ENCODE assay signal across 1 cellular context in the genomic region with DNA sequence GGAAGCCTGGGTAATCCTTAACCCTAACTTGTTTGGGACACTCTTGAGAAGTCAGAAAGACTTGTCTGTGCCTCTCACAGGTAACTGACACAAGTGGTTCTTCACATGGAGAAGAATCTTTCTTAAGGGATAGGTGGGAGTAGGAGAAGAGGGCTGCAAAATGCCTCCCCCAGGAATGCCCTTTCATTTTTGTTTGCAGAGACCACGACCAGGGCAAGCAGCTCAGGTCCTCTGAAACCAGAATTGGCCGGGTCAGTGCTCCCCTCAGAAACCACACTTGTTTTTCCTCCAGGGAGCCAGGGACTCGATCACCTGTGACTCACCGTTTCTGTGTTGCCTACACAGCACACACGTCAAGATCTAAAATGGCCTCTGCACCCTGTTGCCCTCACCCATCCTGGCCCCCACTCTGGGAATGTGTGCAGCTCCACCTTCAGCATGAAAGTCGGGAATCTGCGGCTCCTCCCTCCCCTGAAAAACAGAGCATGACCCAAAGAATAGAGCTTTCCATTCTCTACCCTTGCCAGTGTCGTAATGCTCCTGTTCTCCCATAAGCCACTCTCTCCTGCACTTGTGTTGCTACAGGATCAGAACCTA.
TF ChIP-seq lines count a peak whose summit lies in the region.

No MANE protein-coding gene starts in this region.

TF ChIP-seq in HepG2, 621 proteins besides CTCF, POLR2A, EP300 and RAD21 (continued from another document and continues in another):
- TF ChIP-seq GPN1 (CRISPR knock-in tag; IDR thresholded peaks at IDR 0.05; ENCODE audit: borderline replicate concordance) (no peak), HNRNPLL (IDR thresholded peaks at IDR 0.05; ENCODE audit: low read depth, low read length, poor library complexity, severe bottlenecking) (no peak), ZNF770 (CRISPR knock-in tag; IDR thresholded peaks at IDR 0.05) (no peak), POLR2G (IDR thresholded peaks at IDR 0.05; ENCODE audit: low read depth, low read length) (no peak; the same call in 1 of the 2 replicates), BRD4 (CRISPR knock-in tag; IDR thresholded peaks at IDR 0.05) (0 out of 2 replicates have a peak, but pooled peaks have one; percentile 67), ATAD3A (CRISPR knock-in tag; IDR thresholded peaks at IDR 0.05) (no peak), CENPX (CRISPR knock-in tag; IDR thresholded peaks at IDR 0.05) (no peak), ZNF501 (CRISPR knock-in tag; IDR thresholded peaks at IDR 0.05) (0 out of 2 replicates have a peak, but pooled peaks have one; percentile 40), CBX5 (CRISPR knock-in tag; IDR thresholded peaks at IDR 0.05; ENCODE audit: borderline replicate concordance) (no peak), YY1 (IDR thresholded peaks at IDR 0.05; ENCODE audit: insufficient read depth, insufficient replicate concordance, low read depth, low read length) (peak; percentile 91), ISX (CRISPR knock-in tag; conservative IDR thresholded peaks at IDR 0.05) (0 out of 2 replicates have a peak, but pooled peaks have one; percentile 30), NCOA5 (CRISPR knock-in tag; IDR thresholded peaks at IDR 0.05) (no peak), AGO1 (IDR thresholded peaks at IDR 0.05; ENCODE audit: low read depth, low read length, poor library complexity, severe bottlenecking) (no peak), JUND (CRISPR knock-in tag; IDR thresholded peaks at IDR 0.05) (no peak), ZNF609 (CRISPR knock-in tag; IDR thresholded peaks at IDR 0.05; ENCODE audit: borderline replicate concordance) (peak; percentile 68; the same call in 1 of the 2 replicates), ZNF10 (CRISPR knock-in tag; IDR thresholded peaks at IDR 0.05; ENCODE audit: borderline replicate concordance, low read depth) (no peak), ZNF724P (CRISPR knock-in tag; IDR thresholded peaks at IDR 0.05; ENCODE audit: borderline replicate concordance) (no peak), SMC3 (IDR thresholded peaks at IDR 0.05; ENCODE audit: low read length) (peak; percentile 30), ZNF558 (CRISPR knock-in tag; IDR thresholded peaks at IDR 0.05; ENCODE audit: borderline replicate concordance) (no peak), CEBPB (IDR thresholded peaks at IDR 0.05; ENCODE audit: borderline replicate concordance, low read depth, low read length) (peak; percentile 31; the same call in 1 of the 2 replicates), ZNF20 (CRISPR knock-in tag; IDR thresholded peaks at IDR 0.05) (no peak), CBX1 (IDR thresholded peaks at IDR 0.05; ENCODE audit: low read depth) (peak; percentile 78), ZNF124 (CRISPR knock-in tag; IDR thresholded peaks at IDR 0.05) (peak; percentile 1; the same call in 1 of the 2 replicates), ZNF589 (CRISPR knock-in tag; conservative IDR thresholded peaks at IDR 0.05) (no peak), HDAC2 (CRISPR knock-in tag; IDR thresholded peaks at IDR 0.05) (peak; percentile 74; the same call in 1 of the 2 replicates), ELF4 (CRISPR knock-in tag; IDR thresholded peaks at IDR 0.05; ENCODE audit: borderline replicate concordance) (no peak), ZNF431 (CRISPR knock-in tag; IDR thresholded peaks at IDR 0.05; ENCODE audit: borderline replicate concordance, low read depth) (0 out of 2 replicates have a peak, but pooled peaks have one; percentile 62), ZSCAN29 (CRISPR knock-in tag; conservative IDR thresholded peaks at IDR 0.05) (no peak), CREM (IDR thresholded peaks at IDR 0.05) (peak; percentile 62; the same call in 1 of the 2 replicates), CREM (CRISPR knock-in tag; IDR thresholded peaks at IDR 0.05) (no peak), ZNF350 (CRISPR knock-in tag; IDR thresholded peaks at IDR 0.05; ENCODE audit: borderline replicate concordance, low read depth) (peak; percentile 65; the same call in 1 of the 2 replicates), ZNF121 (CRISPR knock-in tag; IDR thresholded peaks at IDR 0.05) (no peak), PBX2 (CRISPR knock-in tag; IDR thresholded peaks at IDR 0.05) (no peak)
- TF ChIP-seq, protein P1, sequence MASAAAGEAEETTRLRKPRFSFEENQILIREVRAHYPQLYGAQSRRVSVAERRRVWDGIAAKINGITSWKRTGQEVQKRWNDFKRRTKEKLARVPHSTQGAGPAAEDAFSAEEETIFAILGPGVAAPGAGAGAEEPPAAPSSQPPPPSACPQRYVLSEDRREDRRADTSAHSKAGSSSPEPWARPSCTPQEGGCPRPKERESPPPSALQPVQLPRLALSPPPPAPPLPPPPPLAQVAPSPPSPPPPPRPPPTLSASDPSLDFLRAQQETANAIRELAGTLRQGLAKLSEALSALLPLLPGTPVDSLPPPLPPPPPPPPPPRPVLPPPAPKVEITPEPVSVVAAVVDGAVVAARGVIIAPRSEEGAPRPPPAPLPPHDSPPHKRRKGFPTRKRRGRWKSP (CRISPR knock-in tag; IDR thresholded peaks at IDR 0.05) = 0 out of 2 replicates have a peak, but pooled peaks have one; percentile 63
- TF ChIP-seq, protein P2, sequence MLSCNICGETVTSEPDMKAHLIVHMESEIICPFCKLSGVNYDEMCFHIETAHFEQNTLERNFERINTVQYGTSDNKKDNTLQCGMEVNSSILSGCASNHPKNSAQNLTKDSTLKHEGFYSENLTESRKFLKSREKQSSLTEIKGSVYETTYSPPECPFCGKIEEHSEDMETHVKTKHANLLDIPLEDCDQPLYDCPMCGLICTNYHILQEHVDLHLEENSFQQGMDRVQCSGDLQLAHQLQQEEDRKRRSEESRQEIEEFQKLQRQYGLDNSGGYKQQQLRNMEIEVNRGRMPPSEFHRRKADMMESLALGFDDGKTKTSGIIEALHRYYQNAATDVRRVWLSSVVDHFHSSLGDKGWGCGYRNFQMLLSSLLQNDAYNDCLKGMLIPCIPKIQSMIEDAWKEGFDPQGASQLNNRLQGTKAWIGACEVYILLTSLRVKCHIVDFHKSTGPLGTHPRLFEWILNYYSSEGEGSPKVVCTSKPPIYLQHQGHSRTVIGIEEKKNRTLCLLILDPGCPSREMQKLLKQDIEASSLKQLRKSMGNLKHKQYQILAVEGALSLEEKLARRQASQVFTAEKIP (CRISPR knock-in tag; IDR thresholded peaks at IDR 0.05; ENCODE audit: borderline replicate concordance) = no peak
- TF ChIP-seq, protein P3, sequence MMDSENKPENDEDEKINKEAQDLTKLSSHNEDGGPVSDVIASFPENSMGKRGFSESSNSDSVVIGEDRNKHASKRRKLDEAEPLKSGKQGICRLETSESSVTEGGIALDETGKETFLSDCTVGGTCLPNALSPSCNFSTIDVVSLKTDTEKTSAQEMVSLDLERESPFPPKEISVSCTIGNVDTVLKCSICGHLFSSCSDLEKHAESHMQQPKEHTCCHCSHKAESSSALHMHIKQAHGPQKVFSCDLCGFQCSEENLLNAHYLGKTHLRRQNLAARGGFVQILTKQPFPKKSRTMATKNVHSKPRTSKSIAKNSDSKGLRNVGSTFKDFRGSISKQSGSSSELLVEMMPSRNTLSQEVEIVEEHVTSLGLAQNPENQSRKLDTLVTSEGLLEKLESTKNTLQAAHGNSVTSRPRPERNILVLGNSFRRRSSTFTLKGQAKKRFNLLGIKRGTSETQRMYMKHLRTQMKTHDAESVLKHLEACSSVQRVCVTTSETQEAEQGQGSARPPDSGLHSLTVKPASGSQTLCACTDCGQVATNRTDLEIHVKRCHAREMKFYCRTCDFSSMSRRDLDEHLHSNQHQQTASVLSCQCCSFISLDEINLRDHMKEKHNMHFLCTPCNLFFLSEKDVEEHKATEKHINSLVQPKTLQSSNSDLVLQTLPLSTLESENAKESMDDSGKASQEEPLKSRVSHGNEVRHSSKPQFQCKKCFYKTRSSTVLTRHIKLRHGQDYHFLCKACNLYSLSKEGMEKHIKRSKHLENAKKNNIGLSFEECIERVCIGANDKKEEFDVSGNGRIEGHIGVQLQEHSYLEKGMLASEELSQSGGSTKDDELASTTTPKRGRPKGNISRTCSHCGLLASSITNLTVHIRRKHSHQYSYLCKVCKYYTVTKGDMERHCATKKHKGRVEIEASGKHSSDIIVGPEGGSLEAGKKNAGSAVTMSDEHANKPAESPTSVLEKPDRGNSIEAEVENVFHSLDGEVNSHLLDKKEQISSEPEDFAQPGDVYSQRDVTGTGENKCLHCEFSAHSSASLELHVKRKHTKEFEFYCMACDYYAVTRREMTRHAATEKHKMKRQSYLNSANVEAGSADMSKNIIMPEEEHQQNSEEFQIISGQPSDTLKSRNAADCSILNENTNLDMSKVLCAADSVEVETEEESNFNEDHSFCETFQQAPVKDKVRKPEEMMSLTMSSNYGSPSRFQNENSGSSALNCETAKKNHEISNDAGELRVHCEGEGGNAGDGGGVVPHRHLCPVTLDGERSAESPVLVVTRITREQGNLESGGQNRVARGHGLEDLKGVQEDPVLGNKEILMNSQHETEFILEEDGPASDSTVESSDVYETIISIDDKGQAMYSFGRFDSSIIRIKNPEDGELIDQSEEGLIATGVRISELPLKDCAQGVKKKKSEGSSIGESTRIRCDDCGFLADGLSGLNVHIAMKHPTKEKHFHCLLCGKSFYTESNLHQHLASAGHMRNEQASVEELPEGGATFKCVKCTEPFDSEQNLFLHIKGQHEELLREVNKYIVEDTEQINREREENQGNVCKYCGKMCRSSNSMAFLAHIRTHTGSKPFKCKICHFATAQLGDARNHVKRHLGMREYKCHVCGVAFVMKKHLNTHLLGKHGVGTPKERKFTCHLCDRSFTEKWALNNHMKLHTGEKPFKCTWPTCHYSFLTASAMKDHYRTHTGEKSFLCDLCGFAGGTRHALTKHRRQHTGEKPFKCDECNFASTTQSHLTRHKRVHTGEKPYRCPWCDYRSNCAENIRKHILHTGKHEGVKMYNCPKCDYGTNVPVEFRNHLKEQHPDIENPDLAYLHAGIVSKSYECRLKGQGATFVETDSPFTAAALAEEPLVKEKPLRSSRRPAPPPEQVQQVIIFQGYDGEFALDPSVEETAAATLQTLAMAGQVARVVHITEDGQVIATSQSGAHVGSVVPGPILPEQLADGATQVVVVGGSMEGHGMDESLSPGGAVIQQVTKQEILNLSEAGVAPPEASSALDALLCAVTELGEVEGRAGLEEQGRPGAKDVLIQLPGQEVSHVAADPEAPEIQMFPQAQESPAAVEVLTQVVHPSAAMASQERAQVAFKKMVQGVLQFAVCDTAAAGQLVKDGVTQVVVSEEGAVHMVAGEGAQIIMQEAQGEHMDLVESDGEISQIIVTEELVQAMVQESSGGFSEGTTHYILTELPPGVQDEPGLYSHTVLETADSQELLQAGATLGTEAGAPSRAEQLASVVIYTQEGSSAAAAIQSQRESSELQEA (CRISPR knock-in tag; IDR thresholded peaks at IDR 0.05; ENCODE audit: not compliant biosample characterization) = no peak
- TF ChIP-seq, protein P4, sequence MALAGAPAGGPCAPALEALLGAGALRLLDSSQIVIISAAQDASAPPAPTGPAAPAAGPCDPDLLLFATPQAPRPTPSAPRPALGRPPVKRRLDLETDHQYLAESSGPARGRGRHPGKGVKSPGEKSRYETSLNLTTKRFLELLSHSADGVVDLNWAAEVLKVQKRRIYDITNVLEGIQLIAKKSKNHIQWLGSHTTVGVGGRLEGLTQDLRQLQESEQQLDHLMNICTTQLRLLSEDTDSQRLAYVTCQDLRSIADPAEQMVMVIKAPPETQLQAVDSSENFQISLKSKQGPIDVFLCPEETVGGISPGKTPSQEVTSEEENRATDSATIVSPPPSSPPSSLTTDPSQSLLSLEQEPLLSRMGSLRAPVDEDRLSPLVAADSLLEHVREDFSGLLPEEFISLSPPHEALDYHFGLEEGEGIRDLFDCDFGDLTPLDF (CRISPR knock-in tag; IDR thresholded peaks at IDR 0.05) = no peak
